Comparison of ENCODE assay signal across 40 cellular contexts in the genomic region with DNA sequence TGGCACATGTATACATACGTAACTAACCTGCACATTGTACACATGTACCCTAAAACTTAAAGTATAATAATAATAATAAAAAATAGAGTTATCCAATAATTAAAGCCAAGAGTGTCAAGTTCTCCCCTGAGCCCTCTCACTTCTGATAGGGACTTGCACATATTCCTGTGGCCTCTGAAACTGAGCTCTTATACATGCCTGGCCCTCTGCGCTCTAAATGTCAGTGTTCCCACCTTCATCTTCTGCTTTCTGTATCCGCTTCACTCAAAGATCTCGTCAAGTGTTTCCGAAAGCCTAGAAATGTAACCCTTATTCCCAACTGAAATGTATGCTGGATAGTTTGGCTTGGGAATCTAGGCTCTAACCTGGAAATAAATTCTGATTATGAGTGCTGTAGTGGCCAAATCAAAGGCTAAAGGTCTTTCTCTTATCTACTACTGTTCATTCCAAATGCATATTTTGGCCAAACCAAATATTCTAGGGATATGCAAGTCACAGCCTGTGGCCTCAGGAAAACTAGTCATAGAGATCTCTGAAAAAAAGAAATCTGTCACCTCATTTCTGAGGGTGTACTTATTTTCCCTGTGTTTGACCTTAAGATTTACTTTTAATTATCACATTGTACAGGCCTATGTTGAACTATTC.
"Had no signal": no experiment of that assay in that cellular context is flagged by ENCODE, and none has a peak within 500 bp of the region (broad histone marks: within the 10 kb centered on the region; RNA-seq: fewer than 3 reads in every experiment).

No MANE protein-coding gene starts in this region.

- H3K27me3 Mint-ChIP-seq: activated CD4-positive, alpha-beta memory T cell treated with anti-CD3 and anti-CD28 coated beads, Interleukin-2, amount 10 ng/mL, durations not matched to agents 7 days and 5 days; activated CD4-positive, alpha-beta T cell treated with anti-CD3 and anti-CD28 coated beads for 36 hours; activated CD4-positive, alpha-beta T cell treated with anti-CD3 and anti-CD28 coated beads, Interleukin-2, amount 10 ng/mL, durations not matched to agents 7 days and 5 days; activated CD8-positive, alpha-beta memory T cell treated with anti-CD3 and anti-CD28 coated beads, Interleukin-2, amount 10 ng/mL, durations not matched to agents 7 days and 5 days; activated naive CD4-positive, alpha-beta T cell treated with anti-CD3 and anti-CD28 coated beads, Interleukin-2, amount 10 ng/mL, durations not matched to agents 7 days and 5 days; activated naive CD4-positive, alpha-beta T cell treated with anti-CD3 and anti-CD28 coated beads, Interleukin-2, amount 50 U/mL, for 24 hours; activated naive CD8-positive, alpha-beta T cell; activated naive CD8-positive, alpha-beta T cell treated with anti-CD3 and anti-CD28 coated beads, Interleukin-2, amount 10 ng/mL, durations not matched to agents 7 days and 5 days; activated naive CD8-positive, alpha-beta T cell treated with anti-CD3 and anti-CD28 coated beads, Interleukin-2, amount 50 U/mL, for 24 hours; activated T-cell treated with anti-CD3 and anti-CD28 coated beads, Interleukin-2, amount 50 U/mL, for 24 hours; brain; central memory CD8-positive, alpha-beta T cell had no signal

- H3K9me3 Mint-ChIP-seq: activated CD4-positive, alpha-beta T cell treated with anti-CD3 and anti-CD28 coated beads, Interleukin-2, amount 10 ng/mL, durations not matched to agents 7 days and 5 days; activated T-helper 2 cell treated with anti-CD3 and anti-CD28 coated beads, Interferon-gamma antibody, Interleukin-2, Interleukin-4, amounts not matched to agents 10 μg/mL and 5 μg/mL and 100 μg/mL, durations not matched to agents 14 hours and 24 hours and 36 hours had no signal

- H3K36me3 ChIP-seq: cardiac muscle cell, WERI-Rb-1 had no signal

- H3K4me1 Mint-ChIP-seq: activated CD4-positive, alpha-beta memory T cell treated with anti-CD3 and anti-CD28 coated beads, Interleukin-2, amount 10 ng/mL, durations not matched to agents 7 days and 5 days; activated CD4-positive, alpha-beta T cell treated with anti-CD3 and anti-CD28 coated beads for 36 hours; activated CD4-positive, alpha-beta T cell treated with anti-CD3 and anti-CD28 coated beads, Interleukin-2, amount 10 ng/mL, durations not matched to agents 7 days and 5 days; activated CD8-positive, alpha-beta memory T cell treated with anti-CD3 and anti-CD28 coated beads, Interleukin-2, amount 10 ng/mL, durations not matched to agents 7 days and 5 days; activated naive CD4-positive, alpha-beta T cell treated with anti-CD3 and anti-CD28 coated beads, Interleukin-2, amount 10 ng/mL, durations not matched to agents 7 days and 5 days; activated naive CD4-positive, alpha-beta T cell treated with anti-CD3 and anti-CD28 coated beads, Interleukin-2, amount 50 U/mL, for 24 hours; activated naive CD8-positive, alpha-beta T cell treated with anti-CD3 and anti-CD28 coated beads, Interleukin-2, amount 10 ng/mL, durations not matched to agents 7 days and 5 days; activated naive CD8-positive, alpha-beta T cell treated with anti-CD3 and anti-CD28 coated beads, Interleukin-2, amount 50 U/mL, for 24 hours; central memory CD8-positive, alpha-beta T cell had no signal

- H3K27ac Mint-ChIP-seq: activated CD4-positive, alpha-beta memory T cell treated with anti-CD3 and anti-CD28 coated beads, Interleukin-2, amount 10 ng/mL, durations not matched to agents 7 days and 5 days; activated CD4-positive, alpha-beta T cell treated with anti-CD3 and anti-CD28 coated beads for 36 hours; activated CD4-positive, alpha-beta T cell treated with anti-CD3 and anti-CD28 coated beads, Interleukin-2, amount 10 ng/mL, durations not matched to agents 7 days and 5 days; activated CD8-positive, alpha-beta memory T cell treated with anti-CD3 and anti-CD28 coated beads, Interleukin-2, amount 10 ng/mL, durations not matched to agents 7 days and 5 days; activated CD8-positive, alpha-beta T cell treated with anti-CD3 and anti-CD28 coated beads, Interleukin-2, amount 10 ng/mL, durations not matched to agents 7 days and 5 days; activated naive CD4-positive, alpha-beta T cell treated with anti-CD3 and anti-CD28 coated beads, Interleukin-2, amount 10 ng/mL, durations not matched to agents 7 days and 5 days; activated naive CD4-positive, alpha-beta T cell treated with anti-CD3 and anti-CD28 coated beads, Interleukin-2, amount 50 U/mL, for 24 hours; activated naive CD8-positive, alpha-beta T cell; activated naive CD8-positive, alpha-beta T cell treated with anti-CD3 and anti-CD28 coated beads, Interleukin-2, amount 10 ng/mL, durations not matched to agents 7 days and 5 days; activated naive CD8-positive, alpha-beta T cell treated with anti-CD3 and anti-CD28 coated beads, Interleukin-2, amount 50 U/mL, for 24 hours; activated T-cell treated with anti-CD3 and anti-CD28 coated beads, Interleukin-2, amount 50 U/mL, for 24 hours; activated T-helper 2 cell treated with anti-CD3 and anti-CD28 coated beads, Interferon-gamma antibody, Interleukin-2, Interleukin-4, amounts not matched to agents 10 μg/mL and 5 μg/mL and 100 μg/mL, durations not matched to agents 14 hours and 24 hours and 36 hours; T-helper 1 cell treated with Interleukin-12 subunit alpha and Interleukin-12 subunit beta and Interleukin-4 antibody, amounts not matched to agents 30 μg/mL and 1 μg/mL, for 36 hours; T-helper 2 cell treated with Interferon-gamma antibody and Interleukin-4, amounts not matched to agents 5 μg/mL and 100 μg/mL, for 36 hours; WTC11 had no signal

- H3K27ac ChIP-seq: cardiac muscle cell, WERI-Rb-1 had no signal

- DNase-seq: activated CD4-positive, alpha-beta memory T cell treated with anti-CD3 and anti-CD28 coated beads, Interleukin-2, amount 10 ng/mL, durations not matched to agents 7 days and 5 days; activated CD4-positive, alpha-beta T cell treated with anti-CD3 and anti-CD28 coated beads for 1 hour; activated CD4-positive, alpha-beta T cell treated with anti-CD3 and anti-CD28 coated beads for 36 hours; activated CD4-positive, alpha-beta T cell treated with anti-CD3 and anti-CD28 coated beads for 48 hours; activated CD4-positive, alpha-beta T cell treated with anti-CD3 and anti-CD28 coated beads, Interleukin-2, amount 10 ng/mL, durations not matched to agents 7 days and 5 days; activated CD4-positive, alpha-beta T cell treated with anti-CD3 and anti-CD28 coated beads, Interleukin-2, amount 50 U/mL, for 48 hours; activated CD4-positive, CD25-positive, alpha-beta regulatory T cell; activated CD8-positive, alpha-beta memory T cell treated with anti-CD3 and anti-CD28 coated beads for 24 hours; activated CD8-positive, alpha-beta memory T cell treated with anti-CD3 and anti-CD28 coated beads, Interleukin-2, amount 10 ng/mL, durations not matched to agents 7 days and 5 days; activated CD8-positive, alpha-beta memory T cell treated with anti-CD3 and anti-CD28 coated beads, Interleukin-2, amount 50 U/mL, for 48 hours; activated CD8-positive, alpha-beta T cell treated with anti-CD3 and anti-CD28 coated beads, Interleukin-2, amount 10 ng/mL, durations not matched to agents 7 days and 5 days; activated effector memory CD4-positive, alpha-beta T cell treated with Interleukin-2 at 50 U/mL for 16 hours; activated gamma-delta T cell; activated naive CD4-positive, alpha-beta T cell treated with anti-CD3 and anti-CD28 coated beads, Interleukin-2, amount 10 ng/mL, durations not matched to agents 7 days and 5 days; activated naive CD4-positive, alpha-beta T cell treated with Interleukin-2 at 50 U/mL for 16 hours; activated naive CD8-positive, alpha-beta T cell treated with anti-CD3 and anti-CD28 coated beads, Interleukin-2, amount 10 ng/mL, durations not matched to agents 7 days and 5 days; activated naive CD8-positive, alpha-beta T cell treated with anti-CD3 and anti-CD28 coated beads, Interleukin-2, amount 50 U/mL, for 24 hours; activated T-cell treated with anti-CD3 and anti-CD28 coated beads, Interleukin-2, amount 50 U/mL, for 24 hours; activated T-cell treated with anti-CD3 and anti-CD28 coated beads, Interleukin-2, amount 50 U/mL, for 48 hours; aorta; caudate nucleus; cerebellar nuclear complex; SW 1271; T-helper 1 cell; T-helper 2 cell; T-helper 9 cell; WERI-Rb-1 had no signal

- H3K27me3 ChIP-seq: cardiac muscle cell had no signal

- H3K36me3 Mint-ChIP-seq: activated CD8-positive, alpha-beta memory T cell treated with anti-CD3 and anti-CD28 coated beads, Interleukin-2, amount 10 ng/mL, durations not matched to agents 7 days and 5 days; activated naive CD4-positive, alpha-beta T cell treated with anti-CD3 and anti-CD28 coated beads, Interleukin-2, amount 10 ng/mL, durations not matched to agents 7 days and 5 days; activated naive CD4-positive, alpha-beta T cell treated with anti-CD3 and anti-CD28 coated beads, Interleukin-2, amount 50 U/mL, for 24 hours; activated naive CD8-positive, alpha-beta T cell; activated naive CD8-positive, alpha-beta T cell treated with anti-CD3 and anti-CD28 coated beads, Interleukin-2, amount 10 ng/mL, durations not matched to agents 7 days and 5 days had no signal

- ATAC-seq: activated CD4-positive, alpha-beta T cell treated with anti-CD3 and anti-CD28 coated beads for 36 hours; activated CD4-positive, CD25-positive, alpha-beta regulatory T cell treated with anti-CD3 and anti-CD28 coated beads, Interleukin-2, amount 50 U/mL, for 24 hours; activated CD8-positive, alpha-beta memory T cell treated with anti-CD3 and anti-CD28 coated beads, Interleukin-2, amount 10 ng/mL, durations not matched to agents 7 days and 5 days; activated CD8-positive, alpha-beta T cell treated with anti-CD3 and anti-CD28 coated beads, Interleukin-2, amount 10 ng/mL, durations not matched to agents 7 days and 5 days; activated naive CD8-positive, alpha-beta T cell treated with anti-CD3 and anti-CD28 coated beads, Interleukin-2, amount 50 U/mL, for 24 hours; WTC11 had no signal

- FAIRE-seq: astrocyte, bronchial epithelial cell, TTC549 had no signal

- H3K4me3 ChIP-seq: cardiac muscle cell had no signal

- H3K4me3 Mint-ChIP-seq: activated CD4-positive, alpha-beta memory T cell treated with anti-CD3 and anti-CD28 coated beads, Interleukin-2, amount 10 ng/mL, durations not matched to agents 7 days and 5 days; activated CD4-positive, alpha-beta T cell treated with anti-CD3 and anti-CD28 coated beads for 36 hours; activated CD4-positive, alpha-beta T cell treated with anti-CD3 and anti-CD28 coated beads, Interleukin-2, amount 10 ng/mL, durations not matched to agents 7 days and 5 days; activated CD8-positive, alpha-beta memory T cell treated with anti-CD3 and anti-CD28 coated beads, Interleukin-2, amount 10 ng/mL, durations not matched to agents 7 days and 5 days; activated CD8-positive, alpha-beta T cell treated with anti-CD3 and anti-CD28 coated beads, Interleukin-2, amount 10 ng/mL, durations not matched to agents 7 days and 5 days; activated naive CD4-positive, alpha-beta T cell treated with anti-CD3 and anti-CD28 coated beads, Interleukin-2, amount 10 ng/mL, durations not matched to agents 7 days and 5 days; activated naive CD4-positive, alpha-beta T cell treated with anti-CD3 and anti-CD28 coated beads, Interleukin-2, amount 50 U/mL, for 24 hours; activated naive CD8-positive, alpha-beta T cell; activated naive CD8-positive, alpha-beta T cell treated with anti-CD3 and anti-CD28 coated beads, Interleukin-2, amount 10 ng/mL, durations not matched to agents 7 days and 5 days; activated naive CD8-positive, alpha-beta T cell treated with anti-CD3 and anti-CD28 coated beads, Interleukin-2, amount 50 U/mL, for 24 hours; activated T-cell treated with anti-CD3 and anti-CD28 coated beads, Interleukin-2, amount 50 U/mL, for 24 hours; brain; central memory CD8-positive, alpha-beta T cell; T-helper 1 cell treated with Interleukin-12 subunit alpha and Interleukin-12 subunit beta and Interleukin-4 antibody, amounts not matched to agents 30 μg/mL and 1 μg/mL, for 36 hours; T-helper 2 cell treated with Interferon-gamma antibody and Interleukin-4, amounts not matched to agents 5 μg/mL and 100 μg/mL, for 36 hours; WTC11 had no signal
